In genomic region chr7:55569797-55570196, GRCh38 we compare ENCODE assay signal across 8 cellular contexts. TPM values are rescaled to one million over a fixed set of nuclear protein-coding genes. Genes with fewer than 3 reads are reported as not detected.
DNase-seq lines count a peak whose midpoint lies in the region; ATAC-seq and TF ChIP-seq lines count a peak whose summit lies in the region.

No MANE protein-coding gene starts in this region.

- peaks cover 23% of the 10 kb centered on the region for H3K4me1 Mint-ChIP-seq in progenitor cell of endocrine pancreas (ENCODE audit: low read depth)

- no peaks in the 10 kb centered on the region for H3K9me3 ChIP-seq in esophagus muscularis mucosa

- peak; percentile 67 for DNase-seq in activated naive CD4-positive, alpha-beta T cell treated with Interleukin-2 at 50 U/mL for 16 hours
- no peak for DNase-seq in activated naive CD4-positive, alpha-beta T cell (lab: John Stamatoyannopoulos, UW)
- DNase-seq in activated CD8-positive, alpha-beta memory T cell treated with anti-CD3 and anti-CD28 coated beads, Interleukin-2, amount 50 U/mL, for 48 hours: peak; percentile 67
- DNase-seq in progenitor cell of endocrine pancreas (ENCODE audit: low spot score, unreplicated experiment) (no peak), NCI-H1105 (lab: John Stamatoyannopoulos, UW) (no peak), esophagus muscularis mucosa (ENCODE audit: extremely low spot score) (no peak)

- H3K36me3 Mint-ChIP-seq in progenitor cell of endocrine pancreas (ENCODE audit: insufficient read depth): no peaks in the 10 kb centered on the region

- peaks cover 18% of the 10 kb centered on the region for H3K27me3 Mint-ChIP-seq in progenitor cell of endocrine pancreas

- ATAC-seq in HG03354 (IDR thresholded peaks at IDR 0.05; ENCODE audit: poor library complexity, severe bottlenecking, unreplicated experiment) (peak; percentile 21), HG03095 (IDR thresholded peaks at IDR 0.05; ENCODE audit: unreplicated experiment) (no peak)

- TF ChIP-seq POLR2A in esophagus muscularis mucosa (IDR thresholded peaks at IDR 0.05; ENCODE audit: low read depth): no peak

- no peak for TF ChIP-seq EP300 in esophagus muscularis mucosa (IDR thresholded peaks at IDR 0.05)

- no peaks in the 10 kb centered on the region for H3K27me3 ChIP-seq in esophagus muscularis mucosa

- intact Hi-C loops in esophagus muscularis mucosa (cut with DNase I): loop anchor here (5.0 to 10.0 kb wide), 2 partner anchors 37 to 205 kb away; partner anchors contain the start of gene LANCL2

- no peak for TF ChIP-seq CTCF in progenitor cell of endocrine pancreas (IDR thresholded peaks at IDR 0.05; ENCODE audit: unreplicated experiment)
- TF ChIP-seq CTCF in esophagus muscularis mucosa (IDR thresholded peaks at IDR 0.05): no peak

- H3K4me3 Mint-ChIP-seq in progenitor cell of endocrine pancreas (ENCODE audit: low read depth): peak overlapping the region; percentile 24

- peaks cover 44 to 59% (median 49%) of the 10 kb centered on the region in 4 donors for H3K4me1 ChIP-seq in esophagus muscularis mucosa

- H3K4me3 ChIP-seq in esophagus muscularis mucosa: no peak overlapping the region

- no peaks in the 10 kb centered on the region for H3K9me3 Mint-ChIP-seq in progenitor cell of endocrine pancreas (ENCODE audit: low read depth)

- no peaks in the 10 kb centered on the region for H3K36me3 ChIP-seq in esophagus muscularis mucosa

- no peak overlapping the region for H3K27ac Mint-ChIP-seq in progenitor cell of endocrine pancreas

- WGBS in esophagus muscularis mucosa: 83% methylated on average over 4 of the region's 4 CpGs

- peak overlapping the region in 1 of 4 donors; percentile 92 for H3K27ac ChIP-seq in esophagus muscularis mucosa (replicated peaks in 1 of 4)

RNA-seq across cellular contexts. Expression of gene VOPP1, which starts 2.5 kb away (rescaled TPM):
- total RNA-seq in progenitor cell of endocrine pancreas (45.6 and 47.8 TPM in 2 replicates), esophagus muscularis mucosa (10 to 100 TPM; 23.7 to 42.1 (median 37.5) TPM)

Comparison
In these comparisons a context has a peak if more than half of its experiments do, and no peak if none do; other contexts are left out.
1. DNase-seq: peak in activated naive CD4-positive, alpha-beta T cell treated with Interleukin-2 at 50 U/mL for 16 hours (single experiment) and activated CD8-positive, alpha-beta memory T cell treated with anti-CD3 and anti-CD28 coated beads, Interleukin-2, amount 50 U/mL, for 48 hours (single experiment); none in activated naive CD4-positive, alpha-beta T cell (0 of 4), progenitor cell of endocrine pancreas (single experiment), NCI-H1105 (single experiment) and esophagus muscularis mucosa (single experiment).